ENCODE assay signal across 10 cellular contexts in genomic region chr13:23506821-23507210, GRCh38.
DNase-seq lines count a peak whose midpoint lies in the region; ATAC-seq and TF ChIP-seq lines count a peak whose summit lies in the region.
"Had no signal": no experiment of that assay in that cellular context is flagged by ENCODE, and none has a peak within 500 bp of the region (broad histone marks: within the 10 kb centered on the region; RNA-seq: fewer than 3 reads in every experiment).

No MANE protein-coding gene starts in this region.

- peaks cover 2% of the 10 kb centered on the region; the same call in 1 of the 2 replicates for H3K4me1 ChIP-seq in HEK293 (ENCODE audit: control insufficient read depth, insufficient read depth, low read length)
- H3K4me1 ChIP-seq in right cardiac atrium (ENCODE audit: control insufficient read depth, insufficient read depth, low read length): peaks cover 2% of the 10 kb centered on the region
- no peaks in the 10 kb centered on the region for H3K4me1 ChIP-seq in testis
- H3K4me1 ChIP-seq: transverse colon had no signal

- DNase-seq in astrocyte of the spinal cord (ENCODE audit: low read depth, low spot score) (peak; percentile 90), right cardiac atrium (no peak), testis (no peak), NCI-H1436 treated with DMSO at 0.1 percent for 48 hours (lab: John Stamatoyannopoulos, UW) (no peak)
- no peak for DNase-seq in activated CD4-positive, alpha-beta T cell treated with anti-CD3 and anti-CD28 coated beads, Interleukin-2, amount 50 U/mL, for 1 hour
- DNase-seq: left colon, T-helper 9 cell, transverse colon had no signal

- CTCF ChIA-PET in HEK293 (lab: Yijun Ruan, JAX): interaction anchor here (0.6 to 0.9 kb wide), 2 partner anchors 40 to 163 kb away, joined by 3 to 6 read pairs; no protein-coding TSS in a partner anchor

- H3K9me3 ChIP-seq in HEK293 (ENCODE audit: control insufficient read depth, insufficient read depth, low read depth, low read length) (no peaks in the 10 kb centered on the region), right cardiac atrium (ENCODE audit: control insufficient read depth, low read length) (no peaks in the 10 kb centered on the region), testis (no peaks in the 10 kb centered on the region)
- H3K9me3 ChIP-seq: transverse colon had no signal

- POLR2A ChIA-PET in HEK293 (lab: Yijun Ruan, JAX): no interaction called here

- WGBS in right cardiac atrium: 42% methylated on average over 9 of the region's 9 CpGs
- WGBS in testis, 2 donors: 75 to 82% methylated on average over 7 to 9 of the region's 9 CpGs

- H3K4me3 ChIP-seq in HEK293 (ENCODE audit: low read depth, low read length) (no peak overlapping the region), astrocyte of the spinal cord (ENCODE audit: low read depth, low read length) (no peak overlapping the region), right cardiac atrium (ENCODE audit: low read length) (no peak overlapping the region), skin epidermis (no peak overlapping the region), testis (no peak overlapping the region)
- H3K4me3 ChIP-seq: transverse colon had no signal

- peak in 1 of 2 donors; percentile 73 for ATAC-seq in right cardiac atrium
- ATAC-seq: left colon had no signal

- no peaks in the 10 kb centered on the region for H3K27me3 ChIP-seq in right cardiac atrium (ENCODE audit: control insufficient read depth, insufficient read depth)
- H3K27me3 ChIP-seq in testis: no peaks in the 10 kb centered on the region
- H3K27me3 ChIP-seq: transverse colon had no signal

- no peaks in the 10 kb centered on the region for H3K36me3 ChIP-seq in HEK293 (ENCODE audit: control insufficient read depth in 2 of 2, insufficient read depth in 1 of 2, low read length in 2 of 2)
- H3K36me3 ChIP-seq in testis (ENCODE audit: low read depth, missing control alignments): no peaks in the 10 kb centered on the region
- H3K36me3 ChIP-seq: transverse colon had no signal

- H3K27ac ChIP-seq in HEK293 (ENCODE audit: extremely low read depth, low read depth, low read length) (no peak overlapping the region), right cardiac atrium (ENCODE audit: low read length) (peak overlapping the region; percentile 2), skin epidermis (peak overlapping the region in 12 of 21 experiments; percentile 11 to 79 (median 46)), testis (no peak overlapping the region)
- H3K27ac ChIP-seq: transverse colon had no signal

- TF ChIP-seq CTCF in HEK293 (tag by site-specific recombination; IDR thresholded peaks at IDR 0.05): no peak
- no peak for TF ChIP-seq CTCF in astrocyte of the spinal cord (IDR thresholded peaks at IDR 0.05; ENCODE audit: low read depth, low read length)
- no peak for TF ChIP-seq CTCF in testis (IDR thresholded peaks at IDR 0.05)

- intact Hi-C loops in right cardiac atrium (cut with DNase I) (no loop called here), testis (cut with DNase I; ENCODE audit: low total_unique reads) (no loop called here)

- in situ Hi-C loops in astrocyte of the spinal cord (cut with HindIII; ENCODE audit: low sequenced_read_pairs): no loop called here

- TF ChIP-seq POLR2A in testis (IDR thresholded peaks at IDR 0.05): no peak

TF ChIP-seq in HEK293, 187 proteins besides CTCF, POLR2A, EP300 and RAD21 (continues in another document):
- TF ChIP-seq ATF2 (tag by site-specific recombination; IDR thresholded peaks at IDR 0.05; ENCODE audit: low read depth) (peak; percentile 82), ZNF692 (tag by site-specific recombination; IDR thresholded peaks at IDR 0.05) (0 out of 2 replicates have a peak, but pooled peaks have one; percentile 21), ZNF600 (tag by site-specific recombination; IDR thresholded peaks at IDR 0.05) (0 out of 2 replicates have a peak, but pooled peaks have one; percentile 41), WT1 (tag by site-specific recombination; IDR thresholded peaks at IDR 0.05) (no peak), GLIS1 (tag by site-specific recombination; IDR thresholded peaks at IDR 0.05) (no peak), ZNF174 (tag by site-specific recombination; IDR thresholded peaks at IDR 0.05) (no peak), ZBTB8A (tag by site-specific recombination; IDR thresholded peaks at IDR 0.05) (no peak), SP7 (tag by site-specific recombination; IDR thresholded peaks at IDR 0.05) (peak; percentile 41; the same call in 1 of the 2 replicates), FEZF1 (tag by site-specific recombination; IDR thresholded peaks at IDR 0.05) (peak; percentile 43; the same call in 1 of the 2 replicates), ZXDB (tag by site-specific recombination; IDR thresholded peaks at IDR 0.05) (0 out of 2 replicates have a peak, but pooled peaks have one; percentile 16), ZNF660 (tag by site-specific recombination; IDR thresholded peaks at IDR 0.05) (0 out of 2 replicates have a peak, but pooled peaks have one; percentile 32), ZEB2 (tag by site-specific recombination; IDR thresholded peaks at IDR 0.05) (peak; percentile 77), HIC1 (tag by site-specific recombination; IDR thresholded peaks at IDR 0.05) (peak; percentile 63; the same call in 1 of the 2 replicates), ZBTB21 (tag by site-specific recombination; IDR thresholded peaks at IDR 0.05) (peak; percentile 83)
- TF ChIP-seq, protein P1, sequence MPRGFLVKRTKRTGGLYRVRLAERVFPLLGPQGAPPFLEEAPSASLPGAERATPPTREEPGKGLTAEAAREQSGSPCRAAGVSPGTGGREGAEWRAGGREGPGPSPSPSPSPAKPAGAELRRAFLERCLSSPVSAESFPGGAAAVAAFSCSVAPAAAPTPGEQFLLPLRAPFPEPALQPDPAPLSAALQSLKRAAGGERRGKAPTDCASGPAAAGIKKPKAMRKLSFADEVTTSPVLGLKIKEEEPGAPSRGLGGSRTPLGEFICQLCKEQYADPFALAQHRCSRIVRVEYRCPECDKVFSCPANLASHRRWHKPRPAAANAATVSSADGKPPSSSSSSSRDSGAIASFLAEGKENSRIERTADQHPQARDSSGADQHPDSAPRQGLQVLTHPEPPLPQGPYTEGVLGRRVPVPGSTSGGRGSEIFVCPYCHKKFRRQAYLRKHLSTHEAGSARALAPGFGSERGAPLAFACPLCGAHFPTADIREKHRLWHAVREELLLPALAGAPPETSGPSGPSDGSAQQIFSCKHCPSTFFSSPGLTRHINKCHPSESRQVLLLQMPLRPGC (tag by site-specific recombination; IDR thresholded peaks at IDR 0.05): peak; percentile 48; the same call in 1 of the 2 replicates

Comparison
In these comparisons a context has a peak if more than half of its experiments do, and no peak if none do; other contexts are left out.
1. H3K27ac ChIP-seq: peak in right cardiac atrium (single experiment) and skin epidermis (12 of 21); none in HEK293 (single experiment) and testis (0 of 2).